In the genomic region with DNA sequence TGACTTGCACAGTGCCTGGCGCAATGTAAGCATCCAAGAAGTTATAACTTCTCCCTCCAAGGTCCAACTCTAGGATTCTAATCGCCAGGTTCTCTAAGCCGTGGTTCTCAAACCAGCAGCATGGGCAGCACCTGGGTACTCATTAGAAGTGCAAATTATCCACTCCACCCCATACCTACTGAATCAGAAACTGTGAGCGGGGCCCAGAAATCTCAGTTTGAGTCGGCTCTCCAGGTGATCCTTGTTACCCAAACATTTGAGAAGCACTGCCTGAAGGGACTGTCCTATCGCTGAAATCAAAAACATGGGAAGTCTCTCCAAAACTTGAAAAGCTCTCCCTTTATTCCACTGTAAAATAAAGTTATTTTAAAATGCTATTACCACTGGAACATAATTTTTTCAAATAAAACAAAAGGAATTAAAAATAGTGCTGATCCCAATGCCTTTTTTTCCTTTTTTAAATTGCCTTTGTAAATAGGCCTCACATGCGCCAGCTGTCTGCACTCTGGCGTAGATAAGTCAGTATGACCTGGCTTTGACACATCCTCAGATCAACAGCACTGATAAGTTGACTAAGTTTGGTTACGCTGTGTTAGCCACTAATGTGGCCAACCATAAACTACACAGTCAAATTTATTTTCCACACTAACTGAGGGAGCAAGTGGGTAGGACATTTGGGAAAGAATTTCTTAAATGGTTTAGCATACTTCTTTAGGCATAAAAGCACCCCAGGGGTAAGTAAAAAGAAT, we compare ENCODE assay signal across 1 cellular context.
TF ChIP-seq lines count a peak whose summit lies in the region.

No MANE protein-coding gene starts in this region.

TF ChIP-seq in GM12878, 131 proteins besides CTCF, POLR2A, EP300 and RAD21:
- TF ChIP-seq NFXL1 (IDR thresholded peaks at IDR 0.05; ENCODE audit: borderline replicate concordance) (no peak), SREBF1 (IDR thresholded peaks at IDR 0.05; ENCODE audit: low read length) (no peak), RCOR1 (conservative IDR thresholded peaks at IDR 0.05; ENCODE audit: low read depth, low read length) (no peak), SPI1 (IDR thresholded peaks at IDR 0.05; ENCODE audit: borderline replicate concordance, insufficient read depth, low read depth, low read length) (no peak), NBN (IDR thresholded peaks at IDR 0.05) (no peak)
- TF ChIP-seq, protein P1, sequence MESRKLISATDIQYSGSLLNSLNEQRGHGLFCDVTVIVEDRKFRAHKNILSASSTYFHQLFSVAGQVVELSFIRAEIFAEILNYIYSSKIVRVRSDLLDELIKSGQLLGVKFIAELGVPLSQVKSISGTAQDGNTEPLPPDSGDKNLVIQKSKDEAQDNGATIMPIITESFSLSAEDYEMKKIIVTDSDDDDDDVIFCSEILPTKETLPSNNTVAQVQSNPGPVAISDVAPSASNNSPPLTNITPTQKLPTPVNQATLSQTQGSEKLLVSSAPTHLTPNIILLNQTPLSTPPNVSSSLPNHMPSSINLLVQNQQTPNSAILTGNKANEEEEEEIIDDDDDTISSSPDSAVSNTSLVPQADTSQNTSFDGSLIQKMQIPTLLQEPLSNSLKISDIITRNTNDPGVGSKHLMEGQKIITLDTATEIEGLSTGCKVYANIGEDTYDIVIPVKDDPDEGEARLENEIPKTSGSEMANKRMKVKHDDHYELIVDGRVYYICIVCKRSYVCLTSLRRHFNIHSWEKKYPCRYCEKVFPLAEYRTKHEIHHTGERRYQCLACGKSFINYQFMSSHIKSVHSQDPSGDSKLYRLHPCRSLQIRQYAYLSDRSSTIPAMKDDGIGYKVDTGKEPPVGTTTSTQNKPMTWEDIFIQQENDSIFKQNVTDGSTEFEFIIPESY (IDR thresholded peaks at IDR 0.05) = no peak
- TF ChIP-seq, protein P2, sequence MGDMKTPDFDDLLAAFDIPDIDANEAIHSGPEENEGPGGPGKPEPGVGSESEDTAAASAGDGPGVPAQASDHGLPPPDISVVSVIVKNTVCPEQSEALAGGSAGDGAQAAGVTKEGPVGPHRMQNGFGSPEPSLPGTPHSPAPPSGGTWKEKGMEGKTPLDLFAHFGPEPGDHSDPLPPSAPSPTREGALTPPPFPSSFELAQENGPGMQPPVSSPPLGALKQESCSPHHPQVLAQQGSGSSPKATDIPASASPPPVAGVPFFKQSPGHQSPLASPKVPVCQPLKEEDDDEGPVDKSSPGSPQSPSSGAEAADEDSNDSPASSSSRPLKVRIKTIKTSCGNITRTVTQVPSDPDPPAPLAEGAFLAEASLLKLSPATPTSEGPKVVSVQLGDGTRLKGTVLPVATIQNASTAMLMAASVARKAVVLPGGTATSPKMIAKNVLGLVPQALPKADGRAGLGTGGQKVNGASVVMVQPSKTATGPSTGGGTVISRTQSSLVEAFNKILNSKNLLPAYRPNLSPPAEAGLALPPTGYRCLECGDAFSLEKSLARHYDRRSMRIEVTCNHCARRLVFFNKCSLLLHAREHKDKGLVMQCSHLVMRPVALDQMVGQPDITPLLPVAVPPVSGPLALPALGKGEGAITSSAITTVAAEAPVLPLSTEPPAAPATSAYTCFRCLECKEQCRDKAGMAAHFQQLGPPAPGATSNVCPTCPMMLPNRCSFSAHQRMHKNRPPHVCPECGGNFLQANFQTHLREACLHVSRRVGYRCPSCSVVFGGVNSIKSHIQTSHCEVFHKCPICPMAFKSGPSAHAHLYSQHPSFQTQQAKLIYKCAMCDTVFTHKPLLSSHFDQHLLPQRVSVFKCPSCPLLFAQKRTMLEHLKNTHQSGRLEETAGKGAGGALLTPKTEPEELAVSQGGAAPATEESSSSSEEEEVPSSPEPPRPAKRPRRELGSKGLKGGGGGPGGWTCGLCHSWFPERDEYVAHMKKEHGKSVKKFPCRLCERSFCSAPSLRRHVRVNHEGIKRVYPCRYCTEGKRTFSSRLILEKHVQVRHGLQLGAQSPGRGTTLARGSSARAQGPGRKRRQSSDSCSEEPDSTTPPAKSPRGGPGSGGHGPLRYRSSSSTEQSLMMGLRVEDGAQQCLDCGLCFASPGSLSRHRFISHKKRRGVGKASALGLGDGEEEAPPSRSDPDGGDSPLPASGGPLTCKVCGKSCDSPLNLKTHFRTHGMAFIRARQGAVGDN (IDR thresholded peaks at IDR 0.05) = no peak
TF ChIP-seq in GM12878: peak in this region for 0.
